Comparison of ENCODE assay signal across 8 cellular contexts in genomic region chr2:231197741-231198290, GRCh38. TPM values are rescaled to one million over a fixed set of nuclear protein-coding genes. Genes with fewer than 3 reads are reported as not detected.
DNase-seq lines count a peak whose midpoint lies in the region; ATAC-seq and TF ChIP-seq lines count a peak whose summit lies in the region.

No MANE protein-coding gene starts in this region.

- H2AFZ ChIP-seq in IMR-90 (replicated peaks; ENCODE audit: low read length, poor library complexity) = peak overlapping the region; percentile 97

- ATAC-seq in IMR-90 (ENCODE audit: low read depth) = no peak

- H3K23ac ChIP-seq in IMR-90 (ENCODE audit: low read depth, low read length) = peak overlapping the region; percentile 94

- no peak for TF ChIP-seq POLR2A in IMR-90 (IDR thresholded peaks at IDR 0.05; ENCODE audit: low read depth, low read length)

- POLR2A ChIA-PET in AG04450 (lab: Yijun Ruan, JAX) (interaction anchor here (0.8 to 1.9 kb wide), 4 partner anchors 8 to 266 kb away, joined by 4 to 5 read pairs (median 5); partner anchors contain the start of gene NCL), IMR-90 (lab: Charles Lee; ENCODE audit: unreplicated experiment) (no interaction called here)

- H3K4me1 ChIP-seq in IMR-90 (ENCODE audit: control insufficient read depth, insufficient read depth, low read length) (peaks cover 11% of the 10 kb centered on the region; the same call in 1 of the 2 replicates), muscle layer of colon (ENCODE audit: insufficient read depth, low read length) (peaks cover 24% of the 10 kb centered on the region)

- dilution Hi-C loops in IMR-90 (cut with HindIII; ENCODE audit: low sequenced_read_pairs, unreplicated experiment) = no loop called here

- 4% methylated on average over 3 of the region's 11 CpGs; no CpG with 5 or more reads in 1 of the 2 experiments for WGBS in IMR-90 (ENCODE audit: extremely low coverage in 2 of 2, insufficient read length in 1 of 2), 2 experiments

- H3K36me3 ChIP-seq in IMR-90 (ENCODE audit: control insufficient read depth, insufficient read depth, low read length) = peaks cover 2% of the 10 kb centered on the region; the same call in 1 of the 2 replicates
- H3K36me3 ChIP-seq in muscle layer of colon (ENCODE audit: insufficient read depth, low read length) = no peaks in the 10 kb centered on the region

- TF ChIP-seq CTCF in AG04450 (IDR thresholded peaks at IDR 0.05; ENCODE audit: low read depth, low read length) = no peak
- TF ChIP-seq CTCF in IMR-90 (conservative IDR thresholded peaks at IDR 0.05; ENCODE audit: low read depth, low read length) = no peak

- intact Hi-C loops in IMR-90 (cut with micrococcal nuclease) = loop anchor here (2.0 kb wide), 1 partner anchor 25 kb away; no protein-coding TSS in a partner anchor

- H3K27ac ChIP-seq in AG04450 (ENCODE audit: low read depth, low read length) (peak overlapping the region; percentile 21), IMR-90 (ENCODE audit: insufficient read depth, low read length) (peak overlapping the region; percentile 92), caudate nucleus (ENCODE audit: low read depth, low read length) (peak overlapping the region; percentile 9), muscle layer of colon (ENCODE audit: low read depth, low read length) (peak overlapping the region; percentile 73)

- in situ Hi-C loops in IMR-90 (cut with MboI; ENCODE audit: low sequenced_read_pairs) = no loop called here

- peak overlapping the region; percentile 88 for H2BK5ac ChIP-seq in IMR-90 (ENCODE audit: low read depth, low read length, poor library complexity, severe bottlenecking)

- H3K9me1 ChIP-seq in IMR-90 (ENCODE audit: insufficient read depth, low read length) = peaks cover 18% of the 10 kb centered on the region

- peak overlapping the region; percentile 57; the same call in 2 of the 3 replicates for H2BK15ac ChIP-seq in IMR-90 (ENCODE audit: low read depth, low read length)

- DNase-seq in AG04450 (ENCODE audit: low read depth, low spot score) (no peak), IMR-90 (no peak), caudate nucleus (lab: John Stamatoyannopoulos, UW) (peak in 1 of 61 donors; percentile 26), putamen (ENCODE audit: low spot score) (no peak), superior temporal gyrus (ENCODE audit: extremely low spot score) (no peak), D341Med (ENCODE audit: low spot score) (no peak), Ammon's horn (ENCODE audit: low spot score) (no peak)

- peak overlapping the region; percentile 95 for H4K91ac ChIP-seq in IMR-90 (ENCODE audit: insufficient read depth, low read depth, low read length)

- peak overlapping the region; percentile 80 for H2AK9ac ChIP-seq in IMR-90 (replicated peaks; ENCODE audit: low read depth, low read length, poor library complexity)

- H2AK5ac ChIP-seq in IMR-90 (ENCODE audit: low read depth, low read length) = peak overlapping the region; percentile 81

- TF ChIP-seq RAD21 in IMR-90 (IDR thresholded peaks at IDR 0.05; ENCODE audit: low read length) = no peak

- H3K9me3 ChIP-seq in AG04450 (ENCODE audit: control insufficient read depth, insufficient read depth, low read length) (peaks cover 6% of the 10 kb centered on the region), IMR-90 (ENCODE audit: control insufficient read depth, insufficient read depth, low read length) (no peaks in the 10 kb centered on the region), muscle layer of colon (ENCODE audit: low read length) (no peaks in the 10 kb centered on the region)

- peak overlapping the region; percentile 100 for H4K5ac ChIP-seq in IMR-90 (ENCODE audit: low read depth, low read length)

- peaks cover 5% of the 10 kb centered on the region; the same call in 1 of the 2 replicates for H4K20me1 ChIP-seq in IMR-90 (ENCODE audit: insufficient read depth, low read length)

- H2BK120ac ChIP-seq in IMR-90 (ENCODE audit: low read depth, low read length) = peak overlapping the region; percentile 84

- H3K4me3 ChIP-seq in AG04450 (ENCODE audit: low read depth, low read length) (peak overlapping the region; percentile 92), IMR-90 (ENCODE audit: insufficient read depth, low read depth, low read length) (peak overlapping the region; percentile 95), muscle layer of colon (ENCODE audit: low read depth in 1 of 2, low read length in 2 of 2) (peak overlapping the region; percentile 73 to 94)

- peak overlapping the region; percentile 91 for H3K4me2 ChIP-seq in IMR-90 (ENCODE audit: low read depth, low read length)

- peak overlapping the region; percentile 84 for H3K18ac ChIP-seq in IMR-90 (ENCODE audit: low read depth, low read length)

- peak overlapping the region; percentile 98 for H3K14ac ChIP-seq in IMR-90 (replicated peaks; ENCODE audit: low read depth, low read length)

- H2BK20ac ChIP-seq in IMR-90 (ENCODE audit: low read depth, low read length) = peak overlapping the region; percentile 58

- H3K79me1 ChIP-seq in IMR-90 (ENCODE audit: low read depth in 1 of 2, low read length in 2 of 2) = peaks cover 25 to 49% of the 10 kb centered on the region in 2 experiments

- H3K9ac ChIP-seq in IMR-90 (ENCODE audit: low read depth, low read length) = peak overlapping the region; percentile 96
- H3K9ac ChIP-seq in muscle layer of colon (ENCODE audit: low read length) = peak overlapping the region; percentile 46

- CTCF ChIA-PET in AG04450 (lab: Charles Lee) (interaction anchor here (0.6 to 1.0 kb wide), 3 partner anchors 86 to 94 kb away, joined by 3 read pairs; no protein-coding TSS in a partner anchor), IMR-90 (lab: Yijun Ruan, JAX) (no interaction called here)

- H3K56ac ChIP-seq in IMR-90 (ENCODE audit: extremely low read depth, insufficient read depth, low read length) = peak overlapping the region; percentile 97

- peak overlapping the region; percentile 97 to 98 for H4K8ac ChIP-seq in IMR-90 (ENCODE audit: low read depth in 2 of 2, low read length in 2 of 2)

- H3K27me3 ChIP-seq in AG04450 (ENCODE audit: control insufficient read depth, insufficient read depth, low read length) (no peaks in the 10 kb centered on the region), IMR-90 (ENCODE audit: control insufficient read depth, insufficient read depth, low read length) (no peaks in the 10 kb centered on the region), muscle layer of colon (ENCODE audit: control insufficient read depth in 1 of 2, insufficient read depth in 2 of 2, low read length in 2 of 2) (no peaks in the 10 kb centered on the region)

- peak overlapping the region; percentile 97 for H3K4ac ChIP-seq in IMR-90 (ENCODE audit: low read depth, low read length)

- BruUV-seq in IMR-90 (replicated peaks; lab: Mats Ljungman, UMichigan) = no TSS peak

TF ChIP-seq in IMR-90, 13 proteins besides CTCF, POLR2A, EP300 and RAD21:
- TF ChIP-seq NFE2L2 (IDR thresholded peaks at IDR 0.05; ENCODE audit: low read depth, low read length) = no peak
- TF ChIP-seq RFX5 (IDR thresholded peaks at IDR 0.05; ENCODE audit: low read depth, low read length) = no peak
- no peak for TF ChIP-seq MXI1 (IDR thresholded peaks at IDR 0.05; ENCODE audit: borderline replicate concordance, low read depth, low read length)
- no peak for TF ChIP-seq CHD1 (IDR thresholded peaks at IDR 0.05; ENCODE audit: low read depth, low read length)
- no peak for TF ChIP-seq CEBPB (IDR thresholded peaks at IDR 0.05; ENCODE audit: low read depth, low read length)
- no peak for TF ChIP-seq FOS (IDR thresholded peaks at IDR 0.05; ENCODE audit: low read depth, low read length)
- no peak for TF ChIP-seq MAZ (IDR thresholded peaks at IDR 0.05; ENCODE audit: borderline replicate concordance, low read depth, low read length)
- TF ChIP-seq SMC3 (IDR thresholded peaks at IDR 0.05; ENCODE audit: low read depth, low read length) = no peak
- no peak for TF ChIP-seq BHLHE40 (IDR thresholded peaks at IDR 0.05; ENCODE audit: low read depth, low read length)
- no peak for TF ChIP-seq USF2 (IDR thresholded peaks at IDR 0.05; ENCODE audit: low read depth, low read length)
- TF ChIP-seq RCOR1 (IDR thresholded peaks at IDR 0.05; ENCODE audit: insufficient replicate concordance, low read length) = no peak
- no peak for TF ChIP-seq MAFK (IDR thresholded peaks at IDR 0.05; ENCODE audit: low read depth, low read length)
- TF ChIP-seq ELK1 (IDR thresholded peaks at IDR 0.05; ENCODE audit: borderline replicate concordance, low read depth, low read length) = no peak

RNA-seq across cellular contexts. Expression of gene ARMC9, which starts 0.6 kb away (rescaled TPM):
- polyA plus RNA-seq in AG04450 (2011; rRNA removed) (49.4 and 51.2 TPM in 2 replicates), IMR-90 (2012; rRNA removed) (33.6 and 36.0 TPM in 2 replicates)
- polyA minus RNA-seq in AG04450 (2011; rRNA and poly(A)+ RNA removed) = 74.6 and 110 TPM in 2 replicates
- 39.4 and 46.6 TPM in 2 replicates for total RNA-seq in IMR-90 (2012; rRNA removed)
- 29.9 and 42.2 TPM in 2 replicates for polyA plus RNA-seq in IMR-90 (2012; cell fraction: cytosol; rRNA removed)
- polyA plus RNA-seq in IMR-90 (2012; cell fraction: nucleus; rRNA removed; ENCODE audit: low replicate concordance) = 46.6 and 56.9 TPM in 2 replicates

Comparison
In these comparisons a context has a peak if more than half of its experiments do, and no peak if none do; other contexts are left out.
1. H3K27ac ChIP-seq: peak in every context shown above with its lines; median percentile 92 in IMR-90; 73 in muscle layer of colon; 21 in AG04450; 9 in caudate nucleus.